ENCODE assay signal across 10 cellular contexts in genomic region chr18:2898131-2898640, GRCh38. TPM values are rescaled to one million over a fixed set of nuclear protein-coding genes. Genes with fewer than 3 reads are reported as not detected.
DNase-seq lines count a peak whose midpoint lies in the region; ATAC-seq, FAIRE-seq and TF ChIP-seq lines count a peak whose summit lies in the region.
"Had no signal": no experiment of that assay in that cellular context is flagged by ENCODE, and none has a peak within 500 bp of the region (broad histone marks: within the 10 kb centered on the region; RNA-seq: fewer than 3 reads in every experiment).

No MANE protein-coding gene starts in this region.

- H3K36me3 Mint-ChIP-seq in MCF 10A (ENCODE audit: insufficient read depth, unreplicated experiment), result no peaks in the 10 kb centered on the region
- peaks cover 0 to 5% (median 0%) of the 10 kb centered on the region in 3 donors for H3K36me3 Mint-ChIP-seq in CD8-positive, alpha-beta memory T cell

- H3K36me3 ChIP-seq in breast epithelium, result no peaks in the 10 kb centered on the region
- no peaks in the 10 kb centered on the region for H3K36me3 ChIP-seq in PC-9 (ENCODE audit: low read depth)
- H3K36me3 ChIP-seq in CD8-positive, alpha-beta memory T cell (ENCODE audit: insufficient read depth, low read length), result no peaks in the 10 kb centered on the region

- H3K27ac Mint-ChIP-seq in MCF 10A (ENCODE audit: low read depth, unreplicated experiment), result no peak overlapping the region
- peak overlapping the region in 2 of 8 donors; percentile 47 to 59 for H3K27ac Mint-ChIP-seq in CD8-positive, alpha-beta memory T cell

- H3K4me1 Mint-ChIP-seq in MCF 10A (ENCODE audit: insufficient read depth, unreplicated experiment), result no peaks in the 10 kb centered on the region
- peaks cover 0 to 11% (median 5%) of the 10 kb centered on the region in 3 donors for H3K4me1 Mint-ChIP-seq in CD8-positive, alpha-beta memory T cell

- FAIRE-seq in RCC 7860 (lab: Jason Lieb, UNC) (peak; percentile 73), urothelium cell line (lab: Jason Lieb, UNC) (peak; percentile 88)
- FAIRE-seq: colon had no signal

- H3K27ac ChIP-seq in breast epithelium, result peak overlapping the region in 1 of 2 donors; percentile 58
- H3K27ac ChIP-seq in PC-9, result no peak overlapping the region
- no peak overlapping the region for H3K27ac ChIP-seq in CD8-positive, alpha-beta memory T cell (ENCODE audit: low read depth, low read length)

- DNase-seq in MCF 10A (ENCODE audit: unreplicated experiment) (peak; percentile 36), breast epithelium (ENCODE audit: low spot score in 2 of 2) (no peak), RCC 7860 (ENCODE audit: low spot score) (peak; percentile 61), cardiac septum (ENCODE audit: low spot score) (peak; percentile 74), urothelium cell line (ENCODE audit: low spot score) (peak; percentile 75), PC-9 (no peak)
- DNase-seq in CD8-positive, alpha-beta memory T cell, result no peak
- DNase-seq: activated CD4-positive, alpha-beta T cell treated with anti-CD3 and anti-CD28 coated beads, Interleukin-2, amount 50 U/mL, for 1 hour had no signal

- no peak for TF ChIP-seq CTCF in MCF 10A (IDR thresholded peaks at IDR 0.05; ENCODE audit: unreplicated experiment)
- no peak for TF ChIP-seq CTCF in breast epithelium (IDR thresholded peaks at IDR 0.05)
- TF ChIP-seq CTCF in PC-9 (conservative IDR thresholded peaks at IDR 0.05), result no peak

- H3K27me3 ChIP-seq in breast epithelium, result no peaks in the 10 kb centered on the region
- no peaks in the 10 kb centered on the region for H3K27me3 ChIP-seq in PC-9 (ENCODE audit: insufficient read depth, low read depth)
- H3K27me3 ChIP-seq in CD8-positive, alpha-beta memory T cell (ENCODE audit: insufficient read depth, low read length, poor library complexity, severe bottlenecking), result no peaks in the 10 kb centered on the region

- H3K4me2 ChIP-seq in PC-9, result no peak overlapping the region

- no peak for TF ChIP-seq POLR2A in breast epithelium (IDR thresholded peaks at IDR 0.05)

- H3K9me2 ChIP-seq in PC-9 (ENCODE audit: insufficient read depth), result no peaks in the 10 kb centered on the region

- H4K20me1 ChIP-seq in PC-9 (ENCODE audit: insufficient read depth), result no peaks in the 10 kb centered on the region

- H3K79me2 ChIP-seq in PC-9 (ENCODE audit: low read depth), result no peaks in the 10 kb centered on the region

- H3K9me3 ChIP-seq in breast epithelium (no peaks in the 10 kb centered on the region), PC-9 (ENCODE audit: insufficient read depth, low read depth) (no peaks in the 10 kb centered on the region)
- no peaks in the 10 kb centered on the region for H3K9me3 ChIP-seq in CD8-positive, alpha-beta memory T cell (ENCODE audit: low read length)

- H2AFZ ChIP-seq in PC-9, result no peak overlapping the region

- no peak overlapping the region for H3K4me3 ChIP-seq in breast epithelium
- H3K4me3 ChIP-seq in PC-9, result no peak overlapping the region
- no peak overlapping the region for H3K4me3 ChIP-seq in CD8-positive, alpha-beta memory T cell (ENCODE audit: low read length)

- H3K27me3 Mint-ChIP-seq in MCF 10A (ENCODE audit: insufficient read depth, unreplicated experiment), result peaks cover 10% of the 10 kb centered on the region
- H3K27me3 Mint-ChIP-seq in CD8-positive, alpha-beta memory T cell, result peaks cover 0 to 3% of the 10 kb centered on the region in 2 donors

- CTCF ChIA-PET in MCF 10A (lab: Yijun Ruan, JAX), result interaction anchor here (0.6 kb wide), 3 partner anchors 31 to 256 kb away, joined by 3 to 4 read pairs (median 3); no protein-coding TSS in a partner anchor
- CTCF ChIA-PET in PC-9 (lab: Charles Lee), result no interaction called here
- CTCF ChIA-PET in CD8-positive, alpha-beta memory T cell (lab: Charles Lee), result interaction anchor here (1.3 kb wide), 1 partner anchor 16 kb away, joined by 3 read pairs; no protein-coding TSS in a partner anchor

- H3F3A ChIP-seq in PC-9 (ENCODE audit: insufficient read depth, low read depth), result no peaks in the 10 kb centered on the region

- BruUV-seq in MCF 10A (replicated peaks; lab: Mats Ljungman, UMichigan) (no TSS peak), PC-9 (replicated peaks; lab: Mats Ljungman, UMichigan) (no TSS peak)

- no peak overlapping the region for H3K4me3 Mint-ChIP-seq in MCF 10A (ENCODE audit: unreplicated experiment)
- no peak overlapping the region for H3K4me3 Mint-ChIP-seq in CD8-positive, alpha-beta memory T cell

- intact Hi-C loops in MCF 10A (cut with micrococcal nuclease), result no loop called here
- intact Hi-C loops in breast epithelium (cut with DNase I; ENCODE audit: low total_unique reads), result no loop called here
- intact Hi-C loops in cardiac septum (cut with DNase I), result no loop called here
- intact Hi-C loops in PC-9 (cut with micrococcal nuclease; ENCODE audit: unreplicated experiment), result no loop called here

- H3K4me1 ChIP-seq in breast epithelium (no peaks in the 10 kb centered on the region), PC-9 (replicated peaks; ENCODE audit: insufficient read depth) (no peaks in the 10 kb centered on the region)
- peaks cover 6% of the 10 kb centered on the region for H3K4me1 ChIP-seq in CD8-positive, alpha-beta memory T cell (ENCODE audit: insufficient read depth, low read length)

- no peak for ATAC-seq in GM21786 (IDR thresholded peaks at IDR 0.05; ENCODE audit: unreplicated experiment)

- no peaks in the 10 kb centered on the region for H3K9me3 Mint-ChIP-seq in MCF 10A (ENCODE audit: unreplicated experiment)
- no peaks in the 10 kb centered on the region for H3K9me3 Mint-ChIP-seq in CD8-positive, alpha-beta memory T cell

- POLR2A ChIA-PET in MCF 10A (lab: Yijun Ruan, JAX), result no interaction called here
- POLR2A ChIA-PET in PC-9 (lab: Charles Lee; ENCODE audit: unreplicated experiment), result no interaction called here
- POLR2A ChIA-PET in CD8-positive, alpha-beta memory T cell (lab: Charles Lee), result no interaction called here

RNA-seq across cellular contexts. Expression of gene EMILIN2, which starts 51.4 kb away (rescaled TPM):
- total RNA-seq in MCF 10A (2022), result not detected in 2 replicates
- total RNA-seq in breast epithelium, result 10 to 100 TPM; 23.9 to 45.1 (median 32.4) TPM
- 11.1 TPM for total RNA-seq in cardiac septum
- total RNA-seq in PC-9 (2021), result 0.07 TPM in 1 of 2 replicates, not detected in the other
- 10 to 100 TPM; 22.7 to 27.8 TPM for total RNA-seq in CD8-positive, alpha-beta memory T cell
- 4.5 TPM for polyA plus RNA-seq in CD8-positive, alpha-beta memory T cell

Comparison
In these comparisons a context has a peak if more than half of its experiments do, and no peak if none do; other contexts are left out.
1. DNase-seq: peak in MCF 10A (single experiment), RCC 7860 (single experiment), cardiac septum (single experiment) and urothelium cell line (single experiment); none in breast epithelium (0 of 2), PC-9 (0 of 2) and CD8-positive, alpha-beta memory T cell (0 of 5).
2. RNA of gene EMILIN2, which starts 51.4 kb away (total RNA-seq): 23.9 to 45.1 TPM in breast epithelium, 22.7 to 27.8 TPM in CD8-positive, alpha-beta memory T cell and 11.1 TPM in cardiac septum (single experiment); not detected in MCF 10A and 0.07 TPM in PC-9; every median in the first group is over 10 times any median in the second.